Comparison of ENCODE assay signal across 22 cellular contexts in genomic region chr4:119598521-119598920, GRCh38.
"Had no signal": no experiment of that assay in that cellular context is flagged by ENCODE, and none has a peak within 500 bp of the region (broad histone marks: within the 10 kb centered on the region; RNA-seq: fewer than 3 reads in every experiment).

No MANE protein-coding gene starts in this region.

- H3K4me3 ChIP-seq: body of pancreas, cardiac muscle cell, left ventricle myocardium inferior, ovary, skin epidermis, stomach, suprapubic skin had no signal

- H3K27me3 ChIP-seq: body of pancreas, cardiac muscle cell, ovary, stomach, suprapubic skin had no signal

- H3K4me1 ChIP-seq: left ventricle myocardium inferior, suprapubic skin had no signal

- ATAC-seq: activated CD4-positive, alpha-beta T cell treated with anti-CD3 and anti-CD28 coated beads for 36 hours; activated T-cell treated with anti-CD3 and anti-CD28 coated beads, Interleukin-2, amount 50 U/mL, for 4 hours; body of pancreas; naive thymus-derived CD8-positive, alpha-beta T cell; right cardiac atrium; stimulated activated memory B cell treated with anti-CD40 and anti-IgM and Interleukin-4, amounts not matched to agents 10 μg/mL and 1 μg/mL and 100 μg/mL, for 72 hours had no signal

- H3K36me3 ChIP-seq: cardiac muscle cell, left ventricle myocardium inferior, ovary, suprapubic skin had no signal

- H3K9me3 ChIP-seq: body of pancreas, ovary had no signal

- DNase-seq: activated B cell treated with CpG ODN at 0.5 μM for 24 hours; activated CD4-positive, alpha-beta T cell treated with anti-CD3 and anti-CD28 coated beads for 36 hours; activated CD4-positive, alpha-beta T cell treated with anti-CD3 and anti-CD28 coated beads, Interleukin-2, amount 50 U/mL, for 4 hours; activated CD8-positive, alpha-beta memory T cell treated with anti-CD3 and anti-CD28 coated beads, Interleukin-2, amount 50 U/mL, for 48 hours; activated naive CD4-positive, alpha-beta T cell treated with anti-CD3 and anti-CD28 coated beads, Interleukin-2, amount 10 ng/mL, durations not matched to agents 7 days and 5 days; activated T-cell treated with anti-CD3 and anti-CD28 coated beads, Interleukin-2, amount 50 U/mL, for 4 hours; body of pancreas; cortex of kidney; foreskin melanocyte; hippocampal formation; left ventricle myocardium inferior; naive thymus-derived CD8-positive, alpha-beta T cell; ovary; right cardiac atrium; stimulated activated CD4-positive, alpha-beta T cell treated with anti-CD3 and anti-CD28 coated beads, Interleukin-2, amount 100 ng/mL, for 24 hours; stomach; T1000 had no signal

- H3K27ac ChIP-seq: body of pancreas, cardiac muscle cell, epithelial cell of prostate, left ventricle myocardium inferior, ovary, skin epidermis, stomach, suprapubic skin had no signal
